ENCODE assay signal across 29 cellular contexts in genomic region chr21:17622018-17622417, GRCh38.
"Had no signal": no experiment of that assay in that cellular context is flagged by ENCODE, and none has a peak within 500 bp of the region (broad histone marks: within the 10 kb centered on the region; RNA-seq: fewer than 3 reads in every experiment).

No MANE protein-coding gene starts in this region.

- DNase-seq: activated CD4-positive, alpha-beta T cell treated with anti-CD3 and anti-CD28 coated beads for 36 hours; activated CD4-positive, alpha-beta T cell treated with anti-CD3 and anti-CD28 coated beads, Interleukin-2, amount 10 ng/mL, durations not matched to agents 7 days and 5 days; activated CD4-positive, alpha-beta T cell treated with anti-CD3 and anti-CD28 coated beads, Interleukin-2, amount 50 U/mL, for 48 hours; activated CD4-positive, CD25-positive, alpha-beta regulatory T cell; activated CD4-positive, CD25-positive, alpha-beta regulatory T cell treated with anti-CD3 and anti-CD28 coated beads, Interleukin-2, amount 50 U/mL, for 72 hours; activated CD8-positive, alpha-beta memory T cell treated with anti-CD3 and anti-CD28 coated beads for 24 hours; activated CD8-positive, alpha-beta T cell treated with anti-CD3 and anti-CD28 coated beads for 36 hours; activated effector memory CD4-positive, alpha-beta T cell treated with Interleukin-2 at 50 U/mL for 16 hours; activated gamma-delta T cell treated with Interleukin-2 at 50 U/mL for 16 hours; activated naive CD4-positive, alpha-beta T cell treated with anti-CD3 and anti-CD28 coated beads, Interleukin-2, amount 50 U/mL, for 16 hours; activated naive CD4-positive, alpha-beta T cell treated with Interleukin-2 at 50 U/mL for 16 hours; activated T-cell treated with anti-CD3 and anti-CD28 coated beads, Interleukin-2, amount 50 U/mL, for 4 hours; amniotic stem cell; anterior cingulate cortex; brain microvascular endothelial cell; dorsolateral prefrontal cortex; effector memory CD4-positive, alpha-beta T cell; foreskin keratinocyte; gastrocnemius medialis; glutamatergic neuron; heart left ventricle; hypothalamus; T-helper 17 cell; T1000 had no signal

- H3K4me1 ChIP-seq: gastrocnemius medialis, heart left ventricle had no signal

- ATAC-seq: activated CD4-positive, alpha-beta T cell treated with anti-CD3 and anti-CD28 coated beads for 36 hours; activated CD8-positive, alpha-beta T cell treated with anti-CD3 and anti-CD28 coated beads for 36 hours; activated T-cell treated with anti-CD3 and anti-CD28 coated beads, Interleukin-2, amount 50 U/mL, for 4 hours; activated T-helper 17 cell treated with anti-CD3 and anti-CD28 coated beads, Interleukin-2, amount 50 U/mL, for 72 hours; foreskin keratinocyte; gastrocnemius medialis; heart left ventricle; T-helper 17 cell had no signal

- H3K27me3 ChIP-seq: brain microvascular endothelial cell, dorsolateral prefrontal cortex, foreskin keratinocyte, gastrocnemius medialis, heart left ventricle had no signal

- H3K4me3 ChIP-seq: coronary artery, dorsolateral prefrontal cortex, gastrocnemius medialis, heart left ventricle had no signal

- H3K9me3 ChIP-seq: gastrocnemius medialis, heart left ventricle had no signal

- H3K36me3 ChIP-seq: brain microvascular endothelial cell, gastrocnemius medialis, heart left ventricle had no signal

- FAIRE-seq: astrocyte, bronchial epithelial cell had no signal

- H3K27ac ChIP-seq: brain microvascular endothelial cell, coronary artery, dorsolateral prefrontal cortex, epithelial cell of prostate, foreskin keratinocyte, gastrocnemius medialis, heart left ventricle had no signal
